Comparison of ENCODE assay signal across 1 cellular context in the genomic region with DNA sequence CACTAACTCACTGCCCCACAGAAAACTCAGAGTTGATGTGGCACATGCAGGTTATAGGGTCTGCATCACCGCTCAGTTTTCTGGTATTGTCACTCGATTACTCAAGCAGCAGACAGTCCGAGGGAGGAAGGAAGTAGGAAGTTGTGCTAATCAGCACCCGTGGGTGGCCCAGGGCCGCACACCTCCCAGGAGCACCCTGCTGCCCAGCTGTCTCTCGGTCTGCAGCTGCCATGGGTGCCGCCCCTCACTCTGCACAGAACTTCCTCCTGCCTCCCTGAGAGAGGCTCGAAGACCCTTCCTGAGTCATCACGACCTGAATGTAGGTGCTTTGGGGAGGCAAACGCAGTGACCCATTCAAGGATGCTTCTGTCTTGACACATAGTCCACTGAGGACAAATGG.
A peak's percentile ranks its signal among the peaks of the same experiment; 100 is the strongest.
TF ChIP-seq lines count a peak whose summit lies in the region.

No MANE protein-coding gene starts in this region.

TF ChIP-seq in endothelial cell of umbilical vein, 7 proteins besides CTCF, POLR2A, EP300 and RAD21:
- TF ChIP-seq POLR2AphosphoS5 (IDR thresholded peaks at IDR 0.05; ENCODE audit: insufficient read depth, low read depth, low read length) = no peak
- TF ChIP-seq JUN (IDR thresholded peaks at IDR 0.05; ENCODE audit: borderline replicate concordance, insufficient read depth, insufficient read length, low read depth) = no peak
- no peak for TF ChIP-seq MAX (IDR thresholded peaks at IDR 0.05; ENCODE audit: insufficient read depth, insufficient read length)
- peak; percentile 9 for TF ChIP-seq FOS (IDR thresholded peaks at IDR 0.05; ENCODE audit: borderline replicate concordance, insufficient read depth, low read length)
- no peak for TF ChIP-seq EZH2 (IDR thresholded peaks at IDR 0.05; ENCODE audit: borderline replicate concordance, low read depth, low read length, severe bottlenecking)
- TF ChIP-seq MYC (IDR thresholded peaks at IDR 0.05; ENCODE audit: low read depth, low read length) = no peak
- peak; percentile 39 for TF ChIP-seq GATA2 (IDR thresholded peaks at IDR 0.05; ENCODE audit: insufficient read depth, insufficient read length, low read depth, low read length)
